21 cellular contexts compared by ENCODE assay signal in the genomic region with DNA sequence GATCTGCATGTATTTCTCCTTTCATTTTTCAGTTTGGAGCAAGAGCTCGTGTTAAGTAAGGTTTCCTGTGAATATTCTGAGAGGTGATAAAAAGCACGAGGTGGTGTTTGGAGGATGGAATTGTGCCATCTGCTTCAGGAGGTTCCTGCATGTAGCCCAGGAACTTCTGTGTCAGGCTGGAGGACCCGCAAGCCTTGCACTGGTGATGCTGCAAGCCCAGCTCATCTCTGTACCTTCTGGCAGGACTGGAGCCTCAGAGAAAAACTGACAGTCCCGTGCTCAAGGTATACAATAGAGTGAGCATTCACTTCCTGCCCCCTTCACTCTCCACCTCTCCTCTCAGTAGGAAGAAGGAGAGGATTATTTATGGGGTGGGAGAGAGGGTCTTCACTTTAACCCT.
DNase-seq lines count a peak whose midpoint lies in the region; ATAC-seq and TF ChIP-seq lines count a peak whose summit lies in the region.
"Had no signal": no experiment of that assay in that cellular context is flagged by ENCODE, and none has a peak within 500 bp of the region (broad histone marks: within the 10 kb centered on the region; RNA-seq: fewer than 3 reads in every experiment).

No MANE protein-coding gene starts in this region.

- H3K27ac ChIP-seq in right atrium auricular region (peak overlapping the region; percentile 23 to 66), colonic mucosa (peak overlapping the region; percentile 69), neuronal stem cell (replicated peaks; ENCODE audit: low read length) (no peak overlapping the region)
- H3K27ac ChIP-seq in CD8-positive, alpha-beta memory T cell (ENCODE audit: low read depth, low read length), result no peak overlapping the region
- H3K27ac ChIP-seq: BLaER1, SJCRH30 had no signal

- no peaks in the 10 kb centered on the region for H3K9me3 ChIP-seq in right atrium auricular region
- no peaks in the 10 kb centered on the region for H3K9me3 ChIP-seq in colonic mucosa
- H3K9me3 ChIP-seq in neuronal stem cell (replicated peaks in 1 of 2; ENCODE audit: control insufficient read depth in 2 of 2, insufficient read depth in 1 of 2, low read depth in 1 of 2, low read length in 2 of 2), result peaks cover 0 to 3% of the 10 kb centered on the region in 2 donors
- H3K9me3 ChIP-seq in CD8-positive, alpha-beta memory T cell (ENCODE audit: low read length), result no peaks in the 10 kb centered on the region
- H3K9me3 ChIP-seq: BLaER1, MG63, SJCRH30 had no signal

- H3K9me3 Mint-ChIP-seq in type B pancreatic cell, result peaks cover 10% of the 10 kb centered on the region
- H3K9me3 Mint-ChIP-seq in CD8-positive, alpha-beta memory T cell, result no peaks in the 10 kb centered on the region
- H3K9me3 Mint-ChIP-seq: CD8-positive, alpha-beta T cell had no signal

- H3K27me3 Mint-ChIP-seq in type B pancreatic cell, result no peaks in the 10 kb centered on the region
- H3K27me3 Mint-ChIP-seq in CD8-positive, alpha-beta memory T cell, result peaks cover 4% of the 10 kb centered on the region in 2 donors
- H3K27me3 Mint-ChIP-seq: IgD-negative memory B cell had no signal

- H3K27me3 ChIP-seq in right atrium auricular region (no peaks in the 10 kb centered on the region), colonic mucosa (no peaks in the 10 kb centered on the region), neuronal stem cell (ENCODE audit: control insufficient read depth in 3 of 3, insufficient read depth in 3 of 3, low read depth in 1 of 3, low read length in 3 of 3) (no peaks in the 10 kb centered on the region)
- no peaks in the 10 kb centered on the region for H3K27me3 ChIP-seq in CD8-positive, alpha-beta memory T cell (ENCODE audit: insufficient read depth, low read length, poor library complexity, severe bottlenecking)
- H3K27me3 ChIP-seq: BLaER1, MG63, SJCRH30 had no signal

- H3K79me1 ChIP-seq in neuronal stem cell (ENCODE audit: low read depth, low read length), result no peaks in the 10 kb centered on the region

- POLR2A ChIA-PET in CD8-positive, alpha-beta memory T cell (lab: Charles Lee), result no interaction called here

- no peak overlapping the region for H2BK15ac ChIP-seq in neuronal stem cell (ENCODE audit: low read length)

- H3K23ac ChIP-seq in neuronal stem cell (ENCODE audit: low read depth, low read length, poor library complexity), result no peak overlapping the region

- H3K4me2 ChIP-seq in neuronal stem cell (ENCODE audit: insufficient read depth, low read length, poor library complexity, severe bottlenecking), result no peak overlapping the region
- H3K4me2 ChIP-seq: BLaER1 had no signal

- no peak overlapping the region for H2BK12ac ChIP-seq in neuronal stem cell (ENCODE audit: low read length)

- peak overlapping the region; percentile 83 for H3K14ac ChIP-seq in neuronal stem cell (ENCODE audit: low read length)

- H3K36me3 ChIP-seq in right atrium auricular region, result peaks cover 9% of the 10 kb centered on the region
- no peaks in the 10 kb centered on the region for H3K36me3 ChIP-seq in colonic mucosa
- H3K36me3 ChIP-seq in neuronal stem cell (replicated peaks in 1 of 2; ENCODE audit: control insufficient read depth in 2 of 2, insufficient read depth in 2 of 2, low read length in 2 of 2), result no peaks in the 10 kb centered on the region
- peaks cover 6% of the 10 kb centered on the region for H3K36me3 ChIP-seq in CD8-positive, alpha-beta memory T cell (ENCODE audit: insufficient read depth, low read length)
- H3K36me3 ChIP-seq: BLaER1, MG63, SJCRH30 had no signal

- H4K8ac ChIP-seq in neuronal stem cell (ENCODE audit: low read depth, low read length), result no peak overlapping the region

- no peak overlapping the region for H2AK5ac ChIP-seq in neuronal stem cell (ENCODE audit: low read depth, low read length)

- H3K9ac ChIP-seq in colonic mucosa (ENCODE audit: low read depth in 2 of 2, low read length in 2 of 2) (no peak overlapping the region), neuronal stem cell (ENCODE audit: low read depth, low read length, poor library complexity) (no peak overlapping the region)
- H3K9ac ChIP-seq: BLaER1 had no signal

- WGBS in neuronal stem cell (ENCODE audit: extremely low coverage in 2 of 2, insufficient read length in 2 of 2, insufficient replicate concordance in 1 of 2), 2 donors, result no CpG with 5 or more reads among the region's 4 CpGs

- no peak overlapping the region for H4K91ac ChIP-seq in neuronal stem cell (ENCODE audit: low read depth, low read length, poor library complexity)

- no peak overlapping the region for H3K4ac ChIP-seq in neuronal stem cell (ENCODE audit: low read length)

- ATAC-seq in GM19035 (IDR thresholded peaks at IDR 0.05; ENCODE audit: unreplicated experiment), result no peak
- no peak for ATAC-seq in HG03378 (IDR thresholded peaks at IDR 0.05; ENCODE audit: unreplicated experiment)
- ATAC-seq: CD8-positive, alpha-beta T cell had no signal

- peak overlapping the region; percentile 28 for H3K27ac Mint-ChIP-seq in type B pancreatic cell
- H3K27ac Mint-ChIP-seq in CD8-positive, alpha-beta memory T cell, result no peak overlapping the region
- H3K27ac Mint-ChIP-seq: CD8-positive, alpha-beta T cell had no signal

- H2BK5ac ChIP-seq in neuronal stem cell (ENCODE audit: low read length), result no peak overlapping the region

- no peak overlapping the region for H3K18ac ChIP-seq in neuronal stem cell (ENCODE audit: low read length)

- TF ChIP-seq CTCF in right atrium auricular region (IDR thresholded peaks at IDR 0.05), result no peak
- TF ChIP-seq CTCF in colonic mucosa (IDR thresholded peaks at IDR 0.05), result no peak
- TF ChIP-seq CTCF in type B pancreatic cell (conservative IDR thresholded peaks at IDR 0.05), result no peak

- H3K4me3 Mint-ChIP-seq in type B pancreatic cell, result no peak overlapping the region
- H3K4me3 Mint-ChIP-seq in CD8-positive, alpha-beta memory T cell, result no peak overlapping the region
- H3K4me3 Mint-ChIP-seq: CD8-positive, alpha-beta T cell; IgD-negative memory B cell had no signal

- no peak overlapping the region for H2AFZ ChIP-seq in neuronal stem cell (ENCODE audit: low read length)

- CTCF ChIA-PET in CD8-positive, alpha-beta memory T cell (lab: Charles Lee), result no interaction called here

- H3K4me1 ChIP-seq in right atrium auricular region (peaks cover 0 to 26% of the 10 kb centered on the region in 2 donors), colonic mucosa (peaks cover 6% of the 10 kb centered on the region), neuronal stem cell (ENCODE audit: control insufficient read depth in 2 of 2, insufficient read depth in 1 of 2, low read depth in 1 of 2, low read length in 2 of 2) (peaks cover 0 to 4% of the 10 kb centered on the region in 2 donors)
- no peaks in the 10 kb centered on the region for H3K4me1 ChIP-seq in CD8-positive, alpha-beta memory T cell (ENCODE audit: insufficient read depth, low read length)
- H3K4me1 ChIP-seq: BLaER1, SJCRH30 had no signal

- H3K4me3 ChIP-seq in right atrium auricular region, result no peak overlapping the region
- H3K4me3 ChIP-seq in colonic mucosa, result no peak overlapping the region
- H3K4me3 ChIP-seq in neuronal stem cell (ENCODE audit: low read length in 2 of 2), result no peak overlapping the region
- H3K4me3 ChIP-seq in CD8-positive, alpha-beta memory T cell (ENCODE audit: low read length), result no peak overlapping the region
- H3K4me3 ChIP-seq: BLaER1, MG63, SJCRH30 had no signal

- H3K4me1 Mint-ChIP-seq in type B pancreatic cell (ENCODE audit: unreplicated experiment), result peaks cover 30% of the 10 kb centered on the region
- peaks cover 0 to 4% (median 0%) of the 10 kb centered on the region in 3 donors for H3K4me1 Mint-ChIP-seq in CD8-positive, alpha-beta memory T cell

- no peak overlapping the region for H2BK120ac ChIP-seq in neuronal stem cell (ENCODE audit: low read depth, low read length)

- intact Hi-C loops in cardiac septum (cut with DNase I), result no loop called here
- intact Hi-C loops in colonic mucosa (cut with DNase I), result no loop called here

- DNase-seq in right atrium auricular region (ENCODE audit: low spot score) (no peak), cardiac septum (ENCODE audit: low spot score) (no peak), colonic mucosa (no peak), neuronal stem cell (ENCODE audit: low spot score) (no peak), type B pancreatic cell (ENCODE audit: extremely low spot score, unreplicated experiment) (no peak)
- no peak for DNase-seq in CD8-positive, alpha-beta memory T cell
- DNase-seq: CD8-positive, alpha-beta T cell; DMS79 treated with DMSO at 0.1 percent for 48 hours; H7; Kasumi-1; MG63; NCI-H1048; NCI-H1436; NCI-H1930; NCI-H226; NCI-H526; SJCRH30 had no signal

- H3K36me3 Mint-ChIP-seq in type B pancreatic cell, result peaks cover 12% of the 10 kb centered on the region
- peaks cover 0 to 20% (median 11%) of the 10 kb centered on the region in 3 donors for H3K36me3 Mint-ChIP-seq in CD8-positive, alpha-beta memory T cell
- H3K36me3 Mint-ChIP-seq: CD8-positive, alpha-beta T cell had no signal

Comparison
In these comparisons a context has a peak if more than half of its experiments do, and no peak if none do; other contexts are left out.
1. H3K27ac ChIP-seq: peak in right atrium auricular region (2 of 2) and colonic mucosa (single experiment); none in neuronal stem cell (single experiment) and CD8-positive, alpha-beta memory T cell (single experiment).